ENCODE assay signal across 8 cellular contexts in the genomic region with DNA sequence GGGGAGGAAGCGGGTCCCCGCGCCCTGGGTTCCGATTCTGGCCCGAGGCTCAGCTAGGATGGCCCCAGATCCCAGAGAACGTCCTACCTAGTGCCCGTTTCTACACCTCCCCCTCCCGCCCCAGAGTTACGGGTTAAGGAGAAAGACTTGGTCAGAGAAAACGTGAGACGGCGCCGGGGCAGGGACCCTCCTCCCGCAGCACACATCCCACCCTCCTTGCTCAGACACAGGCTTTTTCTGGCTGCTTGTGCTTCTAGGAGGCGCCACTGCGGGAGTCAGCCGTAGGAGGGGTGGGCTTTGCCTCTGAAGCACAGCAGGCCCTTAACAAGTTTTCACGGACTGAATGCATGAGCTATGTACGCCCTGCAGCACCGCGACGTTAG.
DNase-seq lines count a peak whose midpoint lies in the region; ATAC-seq, FAIRE-seq and TF ChIP-seq lines count a peak whose summit lies in the region.

No MANE protein-coding gene starts in this region.

- H3K79me2 ChIP-seq in GM23338 (replicated peaks; ENCODE audit: insufficient read depth) (no peaks in the 10 kb centered on the region), PC-9 (ENCODE audit: low read depth) (no peaks in the 10 kb centered on the region)

- no peak for TF ChIP-seq POLR2A in prostate gland (IDR thresholded peaks at IDR 0.05)

- CTCF ChIA-PET in PC-9 (lab: Charles Lee), result interaction anchor here (0.7 to 2.5 kb wide), 4 partner anchors 21 to 211 kb away, joined by 3 to 41 read pairs (median 6); no protein-coding TSS in a partner anchor

- peak overlapping the region; percentile 77 for H3K4me3 ChIP-seq in GM23338
- peak overlapping the region; percentile 82 for H3K4me3 ChIP-seq in PC-9
- peak overlapping the region; percentile 61 for H3K4me3 ChIP-seq in fibroblast of pulmonary artery (replicated peaks; ENCODE audit: low read depth, low read length)
- peak overlapping the region; percentile 31 to 39 for H3K4me3 ChIP-seq in prostate gland

- H3K27ac ChIP-seq in GM23338 (ENCODE audit: low read depth), result no peak overlapping the region
- H3K27ac ChIP-seq in PC-9, result no peak overlapping the region
- H3K27ac ChIP-seq in prostate gland, result no peak overlapping the region

- DNase-seq in GM23338 (ENCODE audit: low spot score) (peak; percentile 72), PC-9 (no peak), fibroblast of pulmonary artery (ENCODE audit: low read depth) (no peak), prostate gland (ENCODE audit: low spot score) (no peak), frontal cortex (ENCODE audit: low spot score in 2 of 2) (no peak), cerebellum (ENCODE audit: low spot score) (no peak)

- H3F3A ChIP-seq in GM23338 (replicated peaks; ENCODE audit: low read depth) (no peaks in the 10 kb centered on the region), PC-9 (ENCODE audit: insufficient read depth, low read depth) (no peaks in the 10 kb centered on the region; the same call in 1 of the 2 replicates)

- H3K9me3 ChIP-seq in PC-9 (ENCODE audit: insufficient read depth, low read depth), result no peaks in the 10 kb centered on the region
- H3K9me3 ChIP-seq in prostate gland, result no peaks in the 10 kb centered on the region

- H3K36me3 Mint-ChIP-seq in GM23338 (ENCODE audit: low read depth), result peaks cover 8% of the 10 kb centered on the region

- intact Hi-C loops in PC-9 (cut with micrococcal nuclease; ENCODE audit: unreplicated experiment), result loop anchor here (5.0 kb wide), 2 partner anchors 186 to 429 kb away; no protein-coding TSS in a partner anchor
- intact Hi-C loops in prostate gland (cut with DNase I), result loop anchor here (5.0 kb wide), 3 partner anchors 71 to 429 kb away; no protein-coding TSS in a partner anchor

- H3K4me1 ChIP-seq in GM23338 (ENCODE audit: insufficient read depth), result peaks cover 11% of the 10 kb centered on the region; the same call in 1 of the 2 replicates
- H3K4me1 ChIP-seq in PC-9 (replicated peaks; ENCODE audit: insufficient read depth), result no peaks in the 10 kb centered on the region
- H3K4me1 ChIP-seq in prostate gland (replicated peaks), result peaks cover 3% of the 10 kb centered on the region

- H4K20me1 ChIP-seq in GM23338 (replicated peaks; ENCODE audit: insufficient read depth) (no peaks in the 10 kb centered on the region), PC-9 (ENCODE audit: insufficient read depth) (no peaks in the 10 kb centered on the region)

- H3K4me2 ChIP-seq in GM23338 (peak overlapping the region; percentile 92), PC-9 (peak overlapping the region; percentile 100)

- POLR2A ChIA-PET in PC-9 (lab: Charles Lee; ENCODE audit: unreplicated experiment), result interaction anchor here (0.8 kb wide), 1 partner anchor 1111 kb away, joined by 5 read pairs; no protein-coding TSS in a partner anchor

- H3K27me3 ChIP-seq in GM23338 (ENCODE audit: insufficient read depth), result peaks cover 62% of the 10 kb centered on the region
- 0 out of 2 replicates have a peak, but pooled peaks cover 8% of the 10 kb centered on the region for H3K27me3 ChIP-seq in PC-9 (ENCODE audit: insufficient read depth, low read depth)
- peaks cover 3% of the 10 kb centered on the region for H3K27me3 ChIP-seq in prostate gland (replicated peaks; ENCODE audit: insufficient read depth)

- no peak for FAIRE-seq in frontal cortex (lab: Jason Lieb, UNC)

- H3K4me3 Mint-ChIP-seq in GM23338, result peak overlapping the region; percentile 77

- H3K9me3 Mint-ChIP-seq in GM23338, result peaks cover 20% of the 10 kb centered on the region

- H3K27ac Mint-ChIP-seq in GM23338, result no peak overlapping the region

- no TSS peak for BruUV-seq in PC-9 (replicated peaks; lab: Mats Ljungman, UMichigan)

- ATAC-seq in GM23338 (peak; percentile 74), GM21367 (IDR thresholded peaks at IDR 0.05; ENCODE audit: unreplicated experiment) (no peak), HG03469 (IDR thresholded peaks at IDR 0.05; ENCODE audit: unreplicated experiment) (no peak)

- H3K36me3 ChIP-seq in GM23338 (ENCODE audit: insufficient read depth) (no peaks in the 10 kb centered on the region), PC-9 (ENCODE audit: low read depth) (no peaks in the 10 kb centered on the region), prostate gland (no peaks in the 10 kb centered on the region)

- H2AFZ ChIP-seq in GM23338 (peak overlapping the region; percentile 98), PC-9 (peak overlapping the region; percentile 93)

- H3K9me2 ChIP-seq in GM23338 (ENCODE audit: insufficient read depth) (no peaks in the 10 kb centered on the region), PC-9 (ENCODE audit: insufficient read depth) (no peaks in the 10 kb centered on the region)

- peaks cover 9% of the 10 kb centered on the region for H3K4me1 Mint-ChIP-seq in GM23338

- TF ChIP-seq CTCF in GM23338 (conservative IDR thresholded peaks at IDR 0.05; ENCODE audit: low read depth in 2 of 2), result peak in 1 of 2 experiments; percentile 34; a peak in 2 of 4 replicates
- TF ChIP-seq CTCF in PC-9 (conservative IDR thresholded peaks at IDR 0.05), result no peak
- no peak for TF ChIP-seq CTCF in fibroblast of pulmonary artery (IDR thresholded peaks at IDR 0.05; ENCODE audit: low read length, missing control alignments)
- TF ChIP-seq CTCF in prostate gland (IDR thresholded peaks at IDR 0.05), result no peak

- 3% methylated on average over 22 of the region's 22 CpGs for WGBS in prostate gland

- peaks cover 34% of the 10 kb centered on the region for H3K27me3 Mint-ChIP-seq in GM23338 (ENCODE audit: insufficient read depth, low read depth, poor library complexity)

TF ChIP-seq in GM23338, 12 proteins besides CTCF, POLR2A, EP300 and RAD21:
- TF ChIP-seq POLR2AphosphoS5 (IDR thresholded peaks at IDR 0.05; ENCODE audit: low read depth) (no peak), STAT1 (IDR thresholded peaks at IDR 0.05; ENCODE audit: unreplicated experiment) (no peak), EZH2 (IDR thresholded peaks at IDR 0.05; ENCODE audit: low read depth, unreplicated experiment) (peak; percentile 35)
TF ChIP-seq in GM23338: peak in this region for 1.
